ENCODE assay signal across 1 cellular context in genomic region chr11:121099885-121100284, GRCh38.
TF ChIP-seq lines count a peak whose summit lies in the region.

No MANE protein-coding gene starts in this region.

TF ChIP-seq in HEK293, 187 proteins besides CTCF, POLR2A, EP300 and RAD21 (continued from another document):
- TF ChIP-seq HIC1 (tag by site-specific recombination; IDR thresholded peaks at IDR 0.05), result no peak
- peak; percentile 81; the same call in 1 of the 2 replicates for TF ChIP-seq BCL6B (tag by site-specific recombination; IDR thresholded peaks at IDR 0.05)
- TF ChIP-seq FEZF1 (tag by site-specific recombination; IDR thresholded peaks at IDR 0.05), result 0 out of 2 replicates have a peak, but pooled peaks have one; percentile 8
TF ChIP-seq in HEK293: peak in this region for 3.
